8 cellular contexts compared by ENCODE assay signal in the genomic region with DNA sequence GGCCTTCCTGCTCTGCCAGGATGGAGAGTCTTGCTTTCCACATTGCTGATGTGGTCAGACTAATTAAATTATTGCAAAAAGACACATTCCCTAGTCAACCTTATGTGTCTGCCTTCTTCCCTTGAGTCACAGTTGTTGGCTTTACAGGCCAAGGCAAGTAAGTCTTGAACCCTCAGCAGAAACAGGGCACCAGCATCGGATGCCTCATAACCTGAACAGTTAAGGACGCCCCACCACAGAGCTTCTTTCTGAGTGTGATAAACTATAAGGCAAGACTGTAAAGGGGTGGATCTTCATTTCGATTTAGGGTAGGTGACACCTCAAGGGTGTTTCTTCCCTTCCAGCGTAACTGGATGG. TPM values are rescaled to one million over a fixed set of nuclear protein-coding genes. Genes with fewer than 3 reads are reported as not detected.
DNase-seq lines count a peak whose midpoint lies in the region; ATAC-seq and TF ChIP-seq lines count a peak whose summit lies in the region.

No MANE protein-coding gene starts in this region.

- no peak overlapping the region for H2AK5ac ChIP-seq in mesenchymal stem cell (ENCODE audit: low read length, severe bottlenecking)

- ATAC-seq in Right ventricle myocardium superior (ENCODE audit: poor library complexity), result no peak
- ATAC-seq in HG02973 (IDR thresholded peaks at IDR 0.05; ENCODE audit: unreplicated experiment), result no peak
- ATAC-seq in GM19397 (IDR thresholded peaks at IDR 0.05; ENCODE audit: unreplicated experiment), result no peak

- H3K4me3 ChIP-seq in left ventricle myocardium inferior (peak overlapping the region; percentile 97), astrocyte of the cerebellum (ENCODE audit: low read depth, low read length) (peak overlapping the region; percentile 93), mesenchymal stem cell (ENCODE audit: insufficient read depth in 1 of 2, low read depth in 1 of 2, low read length in 2 of 2) (peak overlapping the region; percentile 87 to 98), urinary bladder (ENCODE audit: low read depth, low read length) (peak overlapping the region; percentile 96)

- no peak for TF ChIP-seq CTCF in left ventricle myocardium inferior (IDR thresholded peaks at IDR 0.05; ENCODE audit: borderline replicate concordance)
- TF ChIP-seq CTCF in astrocyte of the cerebellum (IDR thresholded peaks at IDR 0.05; ENCODE audit: low read depth, low read length, missing control alignments), result no peak

- peaks cover 28% of the 10 kb centered on the region for H3K4me1 ChIP-seq in left ventricle myocardium inferior
- no peaks in the 10 kb centered on the region for H3K4me1 ChIP-seq in mesenchymal stem cell (ENCODE audit: control insufficient read depth, insufficient read depth, low read depth, low read length)
- no peaks in the 10 kb centered on the region for H3K4me1 ChIP-seq in urinary bladder (ENCODE audit: insufficient read depth)

- H3K36me3 ChIP-seq in left ventricle myocardium inferior (no peaks in the 10 kb centered on the region), mesenchymal stem cell (ENCODE audit: control insufficient read depth in 1 of 2, insufficient read depth in 2 of 2, low read depth in 1 of 2, low read length in 2 of 2) (no peaks in the 10 kb centered on the region), urinary bladder (ENCODE audit: insufficient read depth) (no peaks in the 10 kb centered on the region)

- DNase-seq in left ventricle myocardium inferior (no peak), Right ventricle myocardium superior (no peak), astrocyte of the cerebellum (ENCODE audit: low read depth) (no peak), mesenchymal stem cell (no peak), NCI-H1092 treated with DMSO at 0.1 percent for 48 hours (lab: John Stamatoyannopoulos, UW) (no peak)

- H2BK5ac ChIP-seq in mesenchymal stem cell (ENCODE audit: low read depth, low read length, poor library complexity, severe bottlenecking), result no peak overlapping the region

- no peak overlapping the region for H2BK12ac ChIP-seq in mesenchymal stem cell (ENCODE audit: low read length in 2 of 2)

- in situ Hi-C loops in astrocyte of the cerebellum (cut with HindIII; ENCODE audit: low sequenced_read_pairs), result no loop called here

- H3K4ac ChIP-seq in mesenchymal stem cell (ENCODE audit: low read depth in 1 of 2, low read length in 2 of 2), result no peak overlapping the region

- no peaks in the 10 kb centered on the region for H3K27me3 ChIP-seq in left ventricle myocardium inferior (ENCODE audit: low read depth)
- H3K27me3 ChIP-seq in mesenchymal stem cell (ENCODE audit: control insufficient read depth in 1 of 2, insufficient read depth in 1 of 2, low read length in 2 of 2), result no peaks in the 10 kb centered on the region

- H3K9ac ChIP-seq in mesenchymal stem cell (ENCODE audit: low read length), result peak overlapping the region; percentile 91

- intact Hi-C loops in left ventricle myocardium inferior (cut with micrococcal nuclease), result no loop called here
- intact Hi-C loops in Right ventricle myocardium superior (cut with DNase I), result no loop called here

- H2AFZ ChIP-seq in mesenchymal stem cell (ENCODE audit: low read depth, low read length), result peak overlapping the region; percentile 98

- H3K27ac ChIP-seq in left ventricle myocardium inferior (replicated peaks) (peak overlapping the region; percentile 93), mesenchymal stem cell (ENCODE audit: low read length, poor library complexity, severe bottlenecking) (no peak overlapping the region), urinary bladder (ENCODE audit: low read depth) (peak overlapping the region; percentile 69)

- peak overlapping the region; percentile 79 for H3K4me2 ChIP-seq in mesenchymal stem cell (ENCODE audit: low read length, poor library complexity, severe bottlenecking)

- H4K8ac ChIP-seq in mesenchymal stem cell (ENCODE audit: low read length), result peak overlapping the region; percentile 47

- peak overlapping the region; percentile 2 for H4K91ac ChIP-seq in mesenchymal stem cell (ENCODE audit: low read length)

- 78% methylated on average over 4 of the region's 4 CpGs for WGBS in mesenchymal stem cell
- WGBS in urinary bladder, result 41% methylated on average over 4 of the region's 4 CpGs

- H3K9me3 ChIP-seq in left ventricle myocardium inferior (replicated peaks), result no peaks in the 10 kb centered on the region
- no peaks in the 10 kb centered on the region for H3K9me3 ChIP-seq in mesenchymal stem cell (ENCODE audit: control insufficient read depth, low read length)

- H3K79me1 ChIP-seq in mesenchymal stem cell (replicated peaks; ENCODE audit: low read length, poor library complexity, severe bottlenecking), result no peaks in the 10 kb centered on the region

- no peak overlapping the region for H3K23ac ChIP-seq in mesenchymal stem cell (ENCODE audit: low read length in 2 of 2)

- no peak overlapping the region for H2BK120ac ChIP-seq in mesenchymal stem cell (ENCODE audit: low read depth, low read length)

- H3K14ac ChIP-seq in mesenchymal stem cell (ENCODE audit: low read length in 2 of 2), result no peak overlapping the region

- peak overlapping the region in 1 of 2 experiments; percentile 64 for H3K18ac ChIP-seq in mesenchymal stem cell (ENCODE audit: low read depth in 1 of 2, low read length in 2 of 2)

- H2BK15ac ChIP-seq in mesenchymal stem cell (ENCODE audit: low read depth, poor library complexity, severe bottlenecking), result no peak overlapping the region

RNA-seq across cellular contexts. Expression of a gene that starts 0.7 kb away (rescaled TPM):
- total RNA-seq in left ventricle myocardium inferior (9.7 TPM), Right ventricle myocardium superior (10.6 TPM), urinary bladder (87.9 TPM)
- 47.4 TPM for polyA plus RNA-seq in mesenchymal stem cell (2013, experiment 1 of 2)
- 45.1 TPM for polyA plus RNA-seq in mesenchymal stem cell (2013, experiment 2 of 2)
- polyA plus RNA-seq in urinary bladder, result 16.6 TPM
